In the genomic region with DNA sequence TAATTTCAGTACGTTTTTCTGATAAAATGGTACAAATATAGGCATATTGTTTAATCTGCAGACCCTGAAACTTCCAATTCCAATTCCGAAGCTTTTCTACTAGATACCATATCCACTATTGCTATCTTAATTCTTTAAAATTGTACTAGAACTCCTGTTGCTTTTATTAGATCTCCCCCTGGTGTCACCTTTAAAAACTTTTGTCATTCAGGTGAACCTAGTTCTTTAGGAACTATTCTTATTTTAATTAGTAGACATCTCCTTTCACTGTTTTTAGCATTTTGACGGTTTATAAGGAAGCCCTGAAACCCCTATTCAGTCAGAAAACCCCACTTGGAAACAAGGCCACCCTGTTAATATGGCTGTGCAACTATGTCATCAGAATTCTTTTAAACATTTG, we compare ENCODE assay signal across 26 cellular contexts. TPM values are rescaled to one million over a fixed set of nuclear protein-coding genes. Genes with fewer than 3 reads are reported as not detected.
A peak's percentile ranks its signal among the peaks of the same experiment; 100 is the strongest.
DNase-seq lines count a peak whose midpoint lies in the region; ATAC-seq, FAIRE-seq and TF ChIP-seq lines count a peak whose summit lies in the region.
"Had no signal": no experiment of that assay in that cellular context is flagged by ENCODE, and none has a peak within 500 bp of the region (broad histone marks: within the 10 kb centered on the region; RNA-seq: fewer than 3 reads in every experiment).

No MANE protein-coding gene starts in this region.

- H3K79me2 ChIP-seq in HepG2 (ENCODE audit: insufficient read depth, low read length): no peaks in the 10 kb centered on the region

- H3K27me3 Mint-ChIP-seq in activated CD8-positive, alpha-beta memory T cell treated with anti-CD3 and anti-CD28 coated beads, Interleukin-2, amount 10 ng/mL, durations not matched to agents 7 days and 5 days: peaks cover 22% of the 10 kb centered on the region
- H3K27me3 Mint-ChIP-seq: dendritic cell treated with granulocyte-macrophage colony-stimulating factor and Interleukin-4, amounts not matched to agents 40 ng/mL and 50 ng/mL, for 4 days had no signal

- H3K27me3 ChIP-seq in bronchial epithelial cell (ENCODE audit: control insufficient read depth, insufficient read depth, low read length) (no peaks in the 10 kb centered on the region), HepG2 (ENCODE audit: control insufficient read depth in 1 of 2, insufficient read depth in 2 of 2, low read length in 2 of 2) (peaks cover 0 to 4% of the 10 kb centered on the region in 2 experiments; a peak in 1 of 5 replicates)
- H3K27me3 ChIP-seq: BLaER1, brain microvascular endothelial cell, gastrocnemius medialis had no signal

- H3K36me3 Mint-ChIP-seq in activated CD8-positive, alpha-beta memory T cell treated with anti-CD3 and anti-CD28 coated beads, Interleukin-2, amount 10 ng/mL, durations not matched to agents 7 days and 5 days: no peaks in the 10 kb centered on the region
- H3K36me3 Mint-ChIP-seq: activated naive CD8-positive, alpha-beta T cell treated with anti-CD3 and anti-CD28 coated beads, Interleukin-2, amount 10 ng/mL, durations not matched to agents 7 days and 5 days had no signal

- H3K9me3 Mint-ChIP-seq in activated CD8-positive, alpha-beta memory T cell treated with anti-CD3 and anti-CD28 coated beads, Interleukin-2, amount 10 ng/mL, durations not matched to agents 7 days and 5 days (ENCODE audit: low read depth): no peaks in the 10 kb centered on the region
- H3K9me3 Mint-ChIP-seq: activated naive CD8-positive, alpha-beta T cell treated with anti-CD3 and anti-CD28 coated beads, Interleukin-2, amount 10 ng/mL, durations not matched to agents 7 days and 5 days; dendritic cell treated with granulocyte-macrophage colony-stimulating factor and Interleukin-4, amounts not matched to agents 40 ng/mL and 50 ng/mL, for 4 days had no signal

- H3K36me3 ChIP-seq in bronchial epithelial cell (ENCODE audit: control insufficient read depth, insufficient read depth, low read length) (no peaks in the 10 kb centered on the region), HepG2 (replicated peaks in 1 of 2; ENCODE audit: control insufficient read depth in 1 of 2, insufficient read depth in 2 of 2, low read length in 2 of 2) (no peaks in the 10 kb centered on the region)
- H3K36me3 ChIP-seq: BLaER1, brain microvascular endothelial cell, gastrocnemius medialis, prostate gland had no signal

- no peak overlapping the region for H3K4me2 ChIP-seq in HepG2 (ENCODE audit: low read depth, low read length)
- H3K4me2 ChIP-seq: BLaER1 had no signal

- no peak overlapping the region for H3K27ac Mint-ChIP-seq in activated CD8-positive, alpha-beta memory T cell treated with anti-CD3 and anti-CD28 coated beads, Interleukin-2, amount 10 ng/mL, durations not matched to agents 7 days and 5 days
- H3K27ac Mint-ChIP-seq: activated naive CD8-positive, alpha-beta T cell treated with anti-CD3 and anti-CD28 coated beads, Interleukin-2, amount 10 ng/mL, durations not matched to agents 7 days and 5 days had no signal

- WGBS in HepG2 (ENCODE audit: low lambda C conversion rate): 11% methylated on average over 3 of the region's 3 CpGs

- no TSS peak for BruUV-seq in HepG2 (replicated peaks; lab: Mats Ljungman, UMichigan)

- H3K4me1 Mint-ChIP-seq in activated CD8-positive, alpha-beta memory T cell treated with anti-CD3 and anti-CD28 coated beads, Interleukin-2, amount 10 ng/mL, durations not matched to agents 7 days and 5 days: peaks cover 4% of the 10 kb centered on the region
- H3K4me1 Mint-ChIP-seq: activated naive CD8-positive, alpha-beta T cell treated with anti-CD3 and anti-CD28 coated beads, Interleukin-2, amount 10 ng/mL, durations not matched to agents 7 days and 5 days; neural crest cell had no signal

- DNase-seq in DMS 273 (lab: John Stamatoyannopoulos, UW; ENCODE audit: unreplicated experiment) (peak; percentile 4), DMS 273 treated with DMSO at 0.1 percent for 48 hours (lab: John Stamatoyannopoulos, UW) (no peak), LoVo (ENCODE audit: low spot score) (peak; percentile 25), bronchial epithelial cell (ENCODE audit: low read depth) (peak; percentile 26), HepG2 (ENCODE audit: low spot score) (no peak), putamen (ENCODE audit: low spot score) (no peak), caudate nucleus (lab: John Stamatoyannopoulos, UW) (no peak)
- DNase-seq in activated CD8-positive, alpha-beta memory T cell treated with anti-CD3 and anti-CD28 coated beads, Interleukin-2, amount 10 ng/mL, durations not matched to agents 7 days and 5 days: no peak
- DNase-seq: 8988T; activated CD4-positive, CD25-positive, alpha-beta regulatory T cell treated with anti-CD3 and anti-CD28 coated beads, Interleukin-2, amount 50 U/mL, for 72 hours; activated naive CD8-positive, alpha-beta T cell treated with anti-CD3 and anti-CD28 coated beads, Interleukin-2, amount 10 ng/mL, durations not matched to agents 7 days and 5 days; brain microvascular endothelial cell; gastrocnemius medialis; H7; left cardiac atrium; NCI-H1930; NCI-H524; stimulated activated CD4-positive, alpha-beta T cell treated with anti-CD3 and anti-CD28 coated beads, Interleukin-4, amount 100 ng/mL, for 1 hour had no signal

- no peak overlapping the region for H2AFZ ChIP-seq in HepG2 (ENCODE audit: low read length)

- H4K20me1 ChIP-seq in HepG2 (ENCODE audit: insufficient read depth, low read length): no peaks in the 10 kb centered on the region
- H4K20me1 ChIP-seq: BLaER1 had no signal

- no peaks in the 10 kb centered on the region for H3K4me1 ChIP-seq in HepG2 (ENCODE audit: insufficient read depth, low read length)
- H3K4me1 ChIP-seq: BLaER1, gastrocnemius medialis had no signal

- intact Hi-C loops in HepG2 (cut with micrococcal nuclease; ENCODE audit: unreplicated experiment): no loop called here

- ATAC-seq in HepG2: no peak
- ATAC-seq in activated CD8-positive, alpha-beta memory T cell treated with anti-CD3 and anti-CD28 coated beads, Interleukin-2, amount 10 ng/mL, durations not matched to agents 7 days and 5 days: no peak
- ATAC-seq: gastrocnemius medialis, left cardiac atrium had no signal

- H3K27ac ChIP-seq in HepG2 (ENCODE audit: extremely low read length, insufficient read depth, low read length) (no peak overlapping the region), caudate nucleus (ENCODE audit: low read depth, low read length) (no peak overlapping the region)
- H3K27ac ChIP-seq: BLaER1, brain microvascular endothelial cell, gastrocnemius medialis, prostate gland, skin epidermis had no signal

- TF ChIP-seq CTCF in bronchial epithelial cell (IDR thresholded peaks at IDR 0.05; ENCODE audit: insufficient read depth, low read length, severe bottlenecking) (peak; percentile 4), HepG2 (CRISPR knock-in tag; IDR thresholded peaks at IDR 0.05) (no peak)

- in situ Hi-C loops in HepG2 (cut with HindIII; ENCODE audit: extremely low pct_ligation_motif_present, low pct_unique_long_range_greater_than_20kb): no loop called here

- H3K9me3 ChIP-seq in HepG2 (ENCODE audit: low read length): no peaks in the 10 kb centered on the region
- H3K9me3 ChIP-seq: BLaER1, gastrocnemius medialis, prostate gland had no signal

- no peak overlapping the region for H3K4me3 Mint-ChIP-seq in activated CD8-positive, alpha-beta memory T cell treated with anti-CD3 and anti-CD28 coated beads, Interleukin-2, amount 10 ng/mL, durations not matched to agents 7 days and 5 days
- H3K4me3 Mint-ChIP-seq: activated naive CD8-positive, alpha-beta T cell treated with anti-CD3 and anti-CD28 coated beads, Interleukin-2, amount 10 ng/mL, durations not matched to agents 7 days and 5 days; dendritic cell treated with granulocyte-macrophage colony-stimulating factor and Interleukin-4, amounts not matched to agents 40 ng/mL and 50 ng/mL, for 4 days; neural crest cell had no signal

- H3K4me3 ChIP-seq in bronchial epithelial cell (ENCODE audit: low read depth, low read length): no peak overlapping the region
- H3K4me3 ChIP-seq in HepG2 (replicated peaks in 1 of 3; ENCODE audit: insufficient read depth in 1 of 3, low read depth in 2 of 3, low read length in 3 of 3): no peak overlapping the region
- H3K4me3 ChIP-seq: BLaER1, gastrocnemius medialis, prostate gland, skin epidermis had no signal

- no peak for TF ChIP-seq RAD21 in HepG2 (CRISPR knock-in tag; IDR thresholded peaks at IDR 0.05)

- CTCF ChIA-PET in HepG2 (lab: Yijun Ruan, JAX; ENCODE audit: low intra/inter-chr PET ratio, low total read pairs): no interaction called here
- CTCF ChIA-PET in activated CD8-positive, alpha-beta memory T cell treated with anti-CD3 and anti-CD28 coated beads, Interleukin-2, amount 10 ng/mL, durations not matched to agents 7 days and 5 days (lab: Charles Lee): interaction anchor here (0.7 kb wide), 1 partner anchor 110 kb away, joined by 3 read pairs; no protein-coding TSS in a partner anchor

- no peak overlapping the region for H3K9ac ChIP-seq in HepG2 (ENCODE audit: insufficient read depth, low read depth, low read length)
- H3K9ac ChIP-seq: BLaER1 had no signal

- POLR2A ChIA-PET in HepG2 (lab: Yijun Ruan, JAX): no interaction called here

- no peak for FAIRE-seq in bronchial epithelial cell (lab: Jason Lieb, UNC)
- FAIRE-seq in HepG2 (lab: Jason Lieb, UNC): no peak
- FAIRE-seq: GM12891, RCC 7860, urothelium cell line had no signal

- TF ChIP-seq EP300 in HepG2 (IDR thresholded peaks at IDR 0.05; ENCODE audit: low read depth in 2 of 2, low read length in 2 of 2): no peak
- no peak for TF ChIP-seq EP300 in HepG2 (CRISPR knock-in tag; IDR thresholded peaks at IDR 0.05; ENCODE audit: borderline replicate concordance)

- no peak for TF ChIP-seq POLR2A in HepG2 (IDR thresholded peaks at IDR 0.05; ENCODE audit: insufficient read depth in 1 of 2, low read depth in 2 of 2, low read length in 2 of 2)

RNA-seq across cellular contexts. Expression of a gene that starts 22.3 kb away (rescaled TPM):
- total RNA-seq in bronchial epithelial cell (0.26 TPM in 2 replicates), HepG2 (2016; rRNA removed; fragmentation: Illumina TruSeq; extraction: Trizol) (not detected in 2 replicates)
- not detected in 2 replicates for total RNA-seq in HepG2 (2016; cell fraction: cytosol; rRNA removed; fragmentation: Illumina TruSeq; extraction: Trizol; ENCODE audit: low read depth)
- not detected in 2 replicates for total RNA-seq in HepG2 (2016; cell fraction: insoluble cytoplasmic fraction; rRNA removed; fragmentation: Illumina TruSeq; extraction: Trizol)
- total RNA-seq in HepG2 (2016; cell fraction: membrane; rRNA removed; fragmentation: Illumina TruSeq; extraction: Trizol): not detected in 2 replicates
- not detected in 2 replicates for total RNA-seq in HepG2 (2016; cell fraction: nucleus; rRNA removed; fragmentation: Illumina TruSeq; extraction: Trizol)
- not detected in 2 replicates for polyA plus RNA-seq in HepG2 (2011; rRNA removed)
- not detected in 2 replicates for polyA plus RNA-seq in HepG2 (2011; cell fraction: cytosol; rRNA removed)
- polyA plus RNA-seq in HepG2 (2011; cell fraction: nucleus; rRNA removed): not detected in 2 replicates
- not detected in 2 replicates for polyA plus RNA-seq in HepG2 (2012)
- not detected in 2 replicates for polyA plus RNA-seq in HepG2 (2016; cell fraction: cytosol; fragmentation: Illumina TruSeq; extraction: Trizol; ENCODE audit: low read depth)
- not detected in 2 replicates for polyA plus RNA-seq in HepG2 (2016; cell fraction: insoluble cytoplasmic fraction; fragmentation: Illumina TruSeq; extraction: Trizol; ENCODE audit: low read depth)
- not detected in 2 replicates for polyA plus RNA-seq in HepG2 (2016; cell fraction: membrane; fragmentation: Illumina TruSeq; extraction: Trizol; ENCODE audit: low read depth)
- not detected in 2 replicates for polyA plus RNA-seq in HepG2 (2016; cell fraction: nucleus; fragmentation: Illumina TruSeq; extraction: Trizol; ENCODE audit: insufficient read depth, low read depth)
- polyA minus RNA-seq in HepG2 (2011; rRNA and poly(A)+ RNA removed; ENCODE audit: low replicate concordance): not detected in 2 replicates
- not detected in 2 replicates for polyA minus RNA-seq in HepG2 (2011; cell fraction: cytosol; rRNA and poly(A)+ RNA removed)
- not detected in 2 replicates for polyA minus RNA-seq in HepG2 (2011; cell fraction: nucleus; rRNA and poly(A)+ RNA removed)
- total RNA-seq in activated CD8-positive, alpha-beta memory T cell treated with anti-CD3 and anti-CD28 coated beads, Interleukin-2, amount 10 ng/mL, durations not matched to agents 7 days and 5 days: under 1 TPM in 1 of 2 experiments, not detected in 1; 0.23 TPM
- total RNA-seq: activated naive CD8-positive, alpha-beta T cell treated with anti-CD3 and anti-CD28 coated beads, Interleukin-2, amount 10 ng/mL, durations not matched to agents 7 days and 5 days; neural crest cell had no signal

Comparison
In these comparisons a context has a peak if more than half of its experiments do, and no peak if none do; other contexts are left out.
1. DNase-seq: peak in DMS 273 (single experiment), LoVo (single experiment) and bronchial epithelial cell (single experiment); none in DMS 273 treated with DMSO at 0.1 percent for 48 hours (single experiment), HepG2 (single experiment), putamen (single experiment), activated CD8-positive, alpha-beta memory T cell treated with anti-CD3 and anti-CD28 coated beads, Interleukin-2, amount 10 ng/mL, durations not matched to agents 7 days and 5 days (single experiment) and caudate nucleus (0 of 61).